8 cellular contexts compared by ENCODE assay signal in genomic region chr2:96760036-96760985, GRCh38. TPM values are rescaled to one million over a fixed set of nuclear protein-coding genes. Genes with fewer than 3 reads are reported as not detected.
A peak's percentile ranks its signal among the peaks of the same experiment; 100 is the strongest.
DNase-seq lines count a peak whose midpoint lies in the region; ATAC-seq and TF ChIP-seq lines count a peak whose summit lies in the region.

Gene CNNM4, plus strand, starts transcription at chr2:96760902. Its CDS starts 98 bp downstream, at chr2:96761000.

- ATAC-seq in GM19328 (IDR thresholded peaks at IDR 0.05; ENCODE audit: unreplicated experiment) (peak; percentile 77), HG03469 (IDR thresholded peaks at IDR 0.05; ENCODE audit: unreplicated experiment) (peak; percentile 54), left lung (peak; percentile 92)

- H3K36me3 ChIP-seq in BLaER1 = no peaks in the 10 kb centered on the region
- H3K36me3 ChIP-seq in left lung = no peaks in the 10 kb centered on the region

- H3K27ac ChIP-seq in BLaER1 (peak within 1 kb of the TSS; percentile 79), left lung (peak within 1 kb of the TSS; percentile 75 to 77)

- peaks cover 36% of the 10 kb centered on the region; the same call in 1 of the 2 replicates for H4K20me1 ChIP-seq in BLaER1

- no peaks in the 10 kb centered on the region for H3K9me3 ChIP-seq in BLaER1
- no peaks in the 10 kb centered on the region for H3K9me3 ChIP-seq in left lung

- no peaks in the 10 kb centered on the region for H3K27me3 ChIP-seq in BLaER1
- H3K27me3 ChIP-seq in left lung = no peaks in the 10 kb centered on the region

- peaks cover 46% of the 10 kb centered on the region for H3K4me1 Mint-ChIP-seq in activated CD4-positive, alpha-beta T cell treated with anti-CD3 and anti-CD28 coated beads, Interleukin-2, amount 10 ng/mL, durations not matched to agents 24 days and 14 days

- H3K27ac Mint-ChIP-seq in activated CD4-positive, alpha-beta T cell treated with anti-CD3 and anti-CD28 coated beads, Interleukin-2, amount 10 ng/mL, durations not matched to agents 24 days and 14 days = peak within 1 kb of the TSS; percentile 91

- H3K4me3 Mint-ChIP-seq in activated CD4-positive, alpha-beta T cell treated with anti-CD3 and anti-CD28 coated beads, Interleukin-2, amount 10 ng/mL, durations not matched to agents 24 days and 14 days = peak within 1 kb of the TSS; percentile 85

- H3K4me1 ChIP-seq in BLaER1 (peaks cover 65% of the 10 kb centered on the region), left lung (peaks cover 26 to 47% of the 10 kb centered on the region in 2 donors)

- H3K9me3 Mint-ChIP-seq in activated CD4-positive, alpha-beta T cell treated with anti-CD3 and anti-CD28 coated beads, Interleukin-2, amount 10 ng/mL, durations not matched to agents 24 days and 14 days = no peaks in the 10 kb centered on the region

- peak within 1 kb of the TSS; percentile 99 for H3K4me2 ChIP-seq in BLaER1

- no peaks in the 10 kb centered on the region for H3K27me3 Mint-ChIP-seq in activated CD4-positive, alpha-beta T cell treated with anti-CD3 and anti-CD28 coated beads, Interleukin-2, amount 10 ng/mL, durations not matched to agents 24 days and 14 days

- no peak for TF ChIP-seq CTCF in left lung (IDR thresholded peaks at IDR 0.05)

- no peaks in the 10 kb centered on the region for H3K36me3 Mint-ChIP-seq in activated CD4-positive, alpha-beta T cell treated with anti-CD3 and anti-CD28 coated beads, Interleukin-2, amount 10 ng/mL, durations not matched to agents 24 days and 14 days (ENCODE audit: low read depth)

- intact Hi-C loops in activated CD4-positive, alpha-beta T cell treated with anti-CD3 and anti-CD28 coated beads, Interleukin-2, amount 10 ng/mL, durations not matched to agents 24 days and 14 days (cut with micrococcal nuclease) = loop anchor here (1.0 to 5.0 kb wide), 5 partner anchors 20 to 223 kb away; partner anchors contain the start of genes ARID5A, CNNM3 and LMAN2L
- intact Hi-C loops in left lung (cut with DNase I) = no loop called here

- DNase-seq in NCI-H526 (lab: John Stamatoyannopoulos, UW) (peak; percentile 87 to 97), cortex of kidney (lab: John Stamatoyannopoulos, UW) (peak; percentile 68), left lung (peak; percentile 97 to 100)
- DNase-seq in activated CD4-positive, alpha-beta T cell treated with anti-CD3 and anti-CD28 coated beads, Interleukin-2, amount 10 ng/mL, durations not matched to agents 24 days and 14 days = peak; percentile 97
- DNase-seq in stimulated activated CD4-positive, alpha-beta T cell treated with anti-CD3 and anti-CD28 coated beads, Interleukin-2, amount 100 ng/mL, for 4 hours (ENCODE audit: low read depth) = peak; percentile 88

- H3K9ac ChIP-seq in BLaER1 = peak within 1 kb of the TSS; percentile 78

- H3K4me3 ChIP-seq in BLaER1 = peak within 1 kb of the TSS; percentile 74
- H3K4me3 ChIP-seq in left lung = peak within 1 kb of the TSS; percentile 58 to 66

RNA-seq across cellular contexts. Expression of gene CNNM4, which starts in this region (rescaled TPM):
- 10.1 and 11.2 TPM in 2 replicates for total RNA-seq in activated CD4-positive, alpha-beta T cell treated with anti-CD3 and anti-CD28 coated beads, Interleukin-2, amount 10 ng/mL, durations not matched to agents 24 days and 14 days
- 10 to 100 TPM; 14.4 to 22.8 TPM for total RNA-seq in left lung

Comparison
In these comparisons a context has a peak if more than half of its experiments do, and no peak if none do; other contexts are left out.
1. Peak in every context shown above with its lines: DNase-seq, ATAC-seq, H3K4me3 ChIP-seq and H3K27ac ChIP-seq.